ENCODE assay signal across 11 cellular contexts in genomic region chr4:54281060-54281781, GRCh38. TPM values are rescaled to one million over a fixed set of nuclear protein-coding genes. Genes with fewer than 3 reads are reported as not detected.
DNase-seq lines count a peak whose midpoint lies in the region; ATAC-seq and TF ChIP-seq lines count a peak whose summit lies in the region.
"Had no signal": no experiment of that assay in that cellular context is flagged by ENCODE, and none has a peak within 500 bp of the region (broad histone marks: within the 10 kb centered on the region; RNA-seq: fewer than 3 reads in every experiment).

No MANE protein-coding gene starts in this region.

- WGBS in adrenal gland, 4 donors: 4 to 18% (median 9%) methylated on average over 7 of the region's 7 CpGs

- H3K4me3 ChIP-seq in adrenal gland: no peak overlapping the region
- no peak overlapping the region for H3K4me3 ChIP-seq in gastrocnemius medialis
- H3K4me3 ChIP-seq in A673 (ENCODE audit: low read depth, low read length, poor library complexity, severe bottlenecking): no peak overlapping the region

- DNase-seq in GM04504 (ENCODE audit: low read depth) (peak; percentile 95), adrenal gland (peak; percentile 80 to 95 (median 92)), Right ventricle myocardium superior (peak; percentile 88), gastrocnemius medialis (peak; percentile 72 to 80), A673 (ENCODE audit: low spot score) (no peak)
- DNase-seq in activated effector memory CD4-positive, alpha-beta T cell treated with anti-CD3 and anti-CD28 coated beads, Interleukin-2, amount 50 U/mL, for 16 hours: no peak
- DNase-seq: erythroblast; NCI-H1105; stimulated activated CD4-positive, alpha-beta T cell treated with anti-CD3 and anti-CD28 coated beads, Interleukin-4, amount 100 ng/mL, for 24 hours had no signal

- no peaks in the 10 kb centered on the region for H3K27me3 ChIP-seq in adrenal gland
- no peaks in the 10 kb centered on the region for H3K27me3 ChIP-seq in gastrocnemius medialis
- no peaks in the 10 kb centered on the region for H3K27me3 ChIP-seq in A673 (replicated peaks; ENCODE audit: insufficient read depth, low read depth, low read length, poor library complexity)

- CTCF ChIA-PET in A673 (lab: Charles Lee): no interaction called here

- no peaks in the 10 kb centered on the region for H3K9me3 ChIP-seq in adrenal gland (replicated peaks in 1 of 3)
- H3K9me3 ChIP-seq in gastrocnemius medialis: no peaks in the 10 kb centered on the region
- no peaks in the 10 kb centered on the region for H3K9me3 ChIP-seq in A673 (ENCODE audit: low read depth, low read length, poor library complexity, severe bottlenecking)

- TF ChIP-seq POLR2A in adrenal gland (IDR thresholded peaks at IDR 0.05) (no peak), gastrocnemius medialis (IDR thresholded peaks at IDR 0.05) (no peak)

- no peaks in the 10 kb centered on the region for H3K36me3 ChIP-seq in adrenal gland (replicated peaks in 1 of 2)
- no peaks in the 10 kb centered on the region for H3K36me3 ChIP-seq in gastrocnemius medialis
- H3K36me3 ChIP-seq in A673 (ENCODE audit: insufficient read depth, low read length, poor library complexity, severe bottlenecking): no peaks in the 10 kb centered on the region

- peaks cover 20 to 41% of the 10 kb centered on the region in 2 donors for H3K4me1 ChIP-seq in adrenal gland (replicated peaks in 1 of 2)
- H3K4me1 ChIP-seq in gastrocnemius medialis: peaks cover 34 to 37% of the 10 kb centered on the region in 2 donors
- H3K4me1 ChIP-seq in A673 (ENCODE audit: insufficient read depth, low read length, poor library complexity, severe bottlenecking): no peaks in the 10 kb centered on the region

- TF ChIP-seq CTCF in adrenal gland (IDR thresholded peaks at IDR 0.05): no peak
- no peak for TF ChIP-seq CTCF in gastrocnemius medialis (IDR thresholded peaks at IDR 0.05 in 4 of 5, conservative IDR thresholded peaks at IDR 0.05 in 1 of 5)
- TF ChIP-seq CTCF in A673 (conservative IDR thresholded peaks at IDR 0.05; ENCODE audit: low read depth, low read length): no peak

- POLR2A ChIA-PET in A673 (lab: Charles Lee; ENCODE audit: low non-redundant PET): no interaction called here

- BruUV-seq in A673 (replicated peaks; lab: Mats Ljungman, UMichigan): no TSS peak

- H3K27ac ChIP-seq in adrenal gland (peak overlapping the region in 4 of 5 donors; percentile 49 to 75 (median 72)), gastrocnemius medialis (peak overlapping the region; percentile 76 to 82 (median 78)), A673 (ENCODE audit: low read depth, low read length, poor library complexity, severe bottlenecking) (no peak overlapping the region)

- intact Hi-C loops in adrenal gland (cut with DNase I) (no loop called here), Right ventricle myocardium superior (cut with DNase I) (no loop called here), gastrocnemius medialis (cut with DNase I; ENCODE audit: low total_unique reads) (loop anchor here (1.0 kb wide), 1 partner anchor 48 kb away; no protein-coding TSS in a partner anchor), A673 (cut with micrococcal nuclease; ENCODE audit: unreplicated experiment) (no loop called here)

- in situ Hi-C loops in gastrocnemius medialis (cut with MboI; ENCODE audit: low sequenced_read_pairs in 4 of 4): no loop called here

- peak; percentile 97 for ATAC-seq in Right ventricle myocardium superior (ENCODE audit: poor library complexity)
- ATAC-seq in gastrocnemius medialis: peak; percentile 93 to 96
- ATAC-seq in GM19455 (IDR thresholded peaks at IDR 0.05; ENCODE audit: unreplicated experiment): no peak
- ATAC-seq in HG03432 (IDR thresholded peaks at IDR 0.05; ENCODE audit: unreplicated experiment): no peak

RNA-seq across cellular contexts. Expression of gene PDGFRA, which starts 52.1 kb away (rescaled TPM):
- 100 to 1,000 TPM in 5 of 8 donors, 10 to 100 TPM in 3; 88.1 to 182 (median 129) TPM for total RNA-seq in adrenal gland
- 10 to 100 TPM; 14.5 to 62.4 (median 16.4) TPM for polyA plus RNA-seq in adrenal gland
- total RNA-seq in Right ventricle myocardium superior: 29.8 TPM
- total RNA-seq in gastrocnemius medialis: 10 to 100 TPM in 3 of 4 donors, 1 to 10 TPM in 1; 9.0 to 42.0 (median 21.8) TPM
- total RNA-seq in A673 (2021): 0.24 and 0.66 TPM in 2 replicates

Comparison
In these comparisons a context has a peak if more than half of its experiments do, and no peak if none do; other contexts are left out.
1. DNase-seq: peak in GM04504 (single experiment), adrenal gland (7 of 7), Right ventricle myocardium superior (single experiment) and gastrocnemius medialis (2 of 2); none in A673 (single experiment) and activated effector memory CD4-positive, alpha-beta T cell treated with anti-CD3 and anti-CD28 coated beads, Interleukin-2, amount 50 U/mL, for 16 hours (single experiment).
2. ATAC-seq: peak in Right ventricle myocardium superior (single experiment) and gastrocnemius medialis (2 of 2); none in GM19455 (single experiment) and HG03432 (single experiment).